In the genomic region with DNA sequence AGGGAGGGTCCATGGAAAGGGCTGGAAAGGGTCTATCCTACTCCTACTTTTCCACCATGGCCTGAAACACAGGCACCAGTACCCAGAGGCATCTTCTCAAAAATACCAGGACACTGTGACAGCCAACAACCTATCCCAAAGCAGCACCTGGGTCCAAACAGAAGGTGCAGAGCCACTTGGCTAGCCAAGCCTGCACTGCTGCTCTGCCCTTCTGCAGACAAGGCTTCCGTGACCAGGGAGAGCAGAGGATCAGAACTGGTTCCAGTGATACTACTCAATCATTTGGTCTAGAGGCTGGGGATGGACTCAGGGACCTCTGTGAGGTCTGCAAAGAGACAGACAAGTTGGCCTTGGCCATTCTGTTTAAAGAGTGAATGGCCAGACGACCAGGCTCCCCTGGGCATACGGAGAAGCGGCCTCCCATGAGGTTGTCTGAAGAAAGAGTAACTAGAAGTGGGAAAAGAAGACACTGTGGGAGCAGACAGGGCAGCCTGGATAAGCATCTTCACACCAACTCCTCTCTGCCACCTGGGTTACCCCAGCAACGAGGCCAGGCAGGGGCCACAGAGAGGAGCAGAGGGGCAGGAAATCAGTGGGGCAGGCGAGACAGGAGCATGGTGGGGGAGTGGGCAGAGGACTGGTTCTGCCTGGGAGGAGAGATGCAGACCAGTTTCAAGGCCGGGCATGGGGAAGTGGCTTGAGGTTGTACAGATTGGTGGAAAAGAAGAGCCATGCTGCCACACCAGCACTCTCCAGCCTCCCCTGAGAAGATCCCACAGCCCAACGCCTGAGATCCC, we compare ENCODE assay signal across 18 cellular contexts. TPM values are rescaled to one million over a fixed set of nuclear protein-coding genes. Genes with fewer than 3 reads are reported as not detected.
DNase-seq lines count a peak whose midpoint lies in the region; ATAC-seq, FAIRE-seq and TF ChIP-seq lines count a peak whose summit lies in the region.
"Had no signal": no experiment of that assay in that cellular context is flagged by ENCODE, and none has a peak within 500 bp of the region (broad histone marks: within the 10 kb centered on the region; RNA-seq: fewer than 3 reads in every experiment).

No MANE protein-coding gene starts in this region.

- no peaks in the 10 kb centered on the region for H3K9me3 Mint-ChIP-seq in astrocyte (ENCODE audit: unreplicated experiment)
- H3K9me3 Mint-ChIP-seq: activated naive CD4-positive, alpha-beta T cell treated with anti-CD3 and anti-CD28 coated beads, Interleukin-2, amount 50 U/mL, for 72 hours had no signal

- peak overlapping the region; percentile 8 for H3K9ac ChIP-seq in astrocyte (ENCODE audit: low read length)

- intact Hi-C loops in gastrocnemius medialis (cut with DNase I; ENCODE audit: low total_unique reads) = loop anchor here (5.0 kb wide), 3 partner anchors 138 to 457 kb away; partner anchors contain the start of genes IL6R and ZBTB7B

- in situ Hi-C loops in gastrocnemius medialis (cut with MboI; ENCODE audit: low sequenced_read_pairs in 4 of 4) = no loop called here

- peak; percentile 33 for TF ChIP-seq POLR2A in GM18505 (IDR thresholded peaks at IDR 0.05; ENCODE audit: borderline replicate concordance, extremely low read depth, insufficient read depth, insufficient read length)
- TF ChIP-seq POLR2A in gastrocnemius medialis (IDR thresholded peaks at IDR 0.05) = no peak

- H3K36me3 Mint-ChIP-seq in astrocyte (ENCODE audit: low read depth, unreplicated experiment) = peaks cover 2% of the 10 kb centered on the region
- H3K36me3 Mint-ChIP-seq: activated naive CD4-positive, alpha-beta T cell treated with anti-CD3 and anti-CD28 coated beads, Interleukin-2, amount 50 U/mL, for 72 hours; CD14-positive monocyte had no signal

- peaks cover 56% of the 10 kb centered on the region for H3K4me1 ChIP-seq in astrocyte (ENCODE audit: insufficient read depth, low read length)
- peaks cover 64 to 76% of the 10 kb centered on the region in 2 donors for H3K4me1 ChIP-seq in gastrocnemius medialis
- H3K4me1 ChIP-seq: breast epithelium had no signal

- DNase-seq in MV-4-11 (lab: John Stamatoyannopoulos, UW) (peak; percentile 35), astrocyte (ENCODE audit: low read depth) (no peak), gastrocnemius medialis (no peak), HuH-7 (ENCODE audit: low spot score) (no peak), HTR-8/SVneo (ENCODE audit: insufficient read length, low spot score) (no peak), CD1c-positive myeloid dendritic cell (ENCODE audit: extremely low spot score) (no peak)
- DNase-seq: left lung, NCI-H345, T1000 had no signal

- no peaks in the 10 kb centered on the region for H4K20me1 ChIP-seq in astrocyte (ENCODE audit: insufficient read depth, low read length)

- TF ChIP-seq CTCF in astrocyte (IDR thresholded peaks at IDR 0.05; ENCODE audit: insufficient read depth, low read depth, low read length) (no peak), gastrocnemius medialis (IDR thresholded peaks at IDR 0.05 in 4 of 5, conservative IDR thresholded peaks at IDR 0.05 in 1 of 5) (no peak)

- no peak for ATAC-seq in GM18505 (IDR thresholded peaks at IDR 0.05; ENCODE audit: unreplicated experiment)
- ATAC-seq in gastrocnemius medialis = no peak
- ATAC-seq: gastroesophageal sphincter, left lung had no signal

- H3K4me3 ChIP-seq in astrocyte (ENCODE audit: insufficient read depth, low read depth, low read length) = no peak overlapping the region
- H3K4me3 ChIP-seq in gastrocnemius medialis = no peak overlapping the region
- H3K4me3 ChIP-seq: breast epithelium, left lung, SJSA1, tibial nerve had no signal

- H3K27me3 ChIP-seq in astrocyte (ENCODE audit: insufficient read depth, low read length) (peaks cover 9% of the 10 kb centered on the region), gastrocnemius medialis (no peaks in the 10 kb centered on the region)

- peaks cover 38% of the 10 kb centered on the region for H3K4me1 Mint-ChIP-seq in astrocyte (ENCODE audit: low read depth, unreplicated experiment)

- H3K27me3 Mint-ChIP-seq in astrocyte (ENCODE audit: low read depth, unreplicated experiment) = peaks cover 3% of the 10 kb centered on the region

- peak overlapping the region; percentile 51 for H3K4me2 ChIP-seq in astrocyte (ENCODE audit: low read length)

- H3K27ac Mint-ChIP-seq in astrocyte (ENCODE audit: unreplicated experiment) = peak overlapping the region; percentile 34

- H3K4me3 Mint-ChIP-seq in astrocyte (ENCODE audit: unreplicated experiment) = peak overlapping the region; percentile 20
- H3K4me3 Mint-ChIP-seq: CD14-positive monocyte had no signal

- FAIRE-seq in astrocyte (lab: Jason Lieb, UNC) (no peak), HTR-8/SVneo (lab: Jason Lieb, UNC) (no peak)

- H3K79me2 ChIP-seq in astrocyte (ENCODE audit: insufficient read depth, low read length) = no peaks in the 10 kb centered on the region

- H3K9me3 ChIP-seq in astrocyte (ENCODE audit: insufficient read depth, low read depth, low read length) (no peaks in the 10 kb centered on the region), gastrocnemius medialis (no peaks in the 10 kb centered on the region)
- H3K9me3 ChIP-seq: breast epithelium, gastroesophageal sphincter, left lung, SJSA1, tibial nerve had no signal

- no peak overlapping the region for H3K27ac ChIP-seq in astrocyte (ENCODE audit: low read depth, low read length)
- H3K27ac ChIP-seq in gastrocnemius medialis = peak overlapping the region; percentile 91 to 99 (median 96)
- H3K27ac ChIP-seq: breast epithelium, epithelial cell of prostate, left lung, SJSA1, tibial nerve had no signal

- no peak overlapping the region for H2AFZ ChIP-seq in astrocyte (ENCODE audit: low read depth, low read length)

- H3K36me3 ChIP-seq in astrocyte (ENCODE audit: insufficient read depth, low read length) (no peaks in the 10 kb centered on the region), gastrocnemius medialis (no peaks in the 10 kb centered on the region)
- H3K36me3 ChIP-seq: breast epithelium, gastroesophageal sphincter, left lung, SJSA1, tibial nerve had no signal

RNA-seq across cellular contexts. Expression of gene KCNN3, which starts 5.7 kb away (rescaled TPM):
- 0.46 and 0.66 TPM in 2 replicates for total RNA-seq in astrocyte
- total RNA-seq in gastrocnemius medialis = 10 to 100 TPM in 3 of 4 donors, 1 to 10 TPM in 1; 5.0 to 30.0 (median 20.8) TPM
- total RNA-seq: HT-29, SJSA1 had no signal
